Comparison of ENCODE assay signal across 14 cellular contexts in genomic region chr5:129046151-129046550, GRCh38.
"Had no signal": no experiment of that assay in that cellular context is flagged by ENCODE, and none has a peak within 500 bp of the region (broad histone marks: within the 10 kb centered on the region; RNA-seq: fewer than 3 reads in every experiment).

No MANE protein-coding gene starts in this region.

- H3K27me3 ChIP-seq: adrenal gland, heart right ventricle, testis had no signal

- DNase-seq: activated CD4-positive, alpha-beta T cell treated with anti-CD3 and anti-CD28 coated beads, Interleukin-2, amount 50 U/mL, for 4 hours; activated gamma-delta T cell; adrenal gland; effector memory CD8-positive, alpha-beta T cell; heart right ventricle; kidney glomerular epithelial cell; left ventricle myocardium inferior; right cardiac atrium; SW 1271; T-helper 2 cell; testis had no signal

- H3K27ac ChIP-seq: adrenal gland, heart right ventricle, left ventricle myocardium inferior, prostate gland, skin epidermis, testis had no signal

- ATAC-seq: activated naive CD4-positive, alpha-beta T cell treated with anti-CD3 and anti-CD28 coated beads, Interleukin-2, amount 50 U/mL, for 72 hours; effector memory CD8-positive, alpha-beta T cell; heart right ventricle; right cardiac atrium had no signal

- H3K4me1 ChIP-seq: adrenal gland, left ventricle myocardium inferior, prostate gland, testis had no signal

- H3K4me3 ChIP-seq: adrenal gland, heart right ventricle, left ventricle myocardium inferior, prostate gland, skin epidermis, testis had no signal

- H3K36me3 ChIP-seq: adrenal gland, heart right ventricle, left ventricle myocardium inferior, prostate gland had no signal

- H3K9me3 ChIP-seq: prostate gland, testis had no signal
